ENCODE assay signal across 23 cellular contexts in genomic region chr6:17602888-17603287, GRCh38. TPM values are rescaled to one million over a fixed set of nuclear protein-coding genes. Genes with fewer than 3 reads are reported as not detected.
DNase-seq lines count a peak whose midpoint lies in the region; ATAC-seq and TF ChIP-seq lines count a peak whose summit lies in the region.
"Had no signal": no experiment of that assay in that cellular context is flagged by ENCODE, and none has a peak within 500 bp of the region (broad histone marks: within the 10 kb centered on the region; RNA-seq: fewer than 3 reads in every experiment).

No MANE protein-coding gene starts in this region.

- H3K9me2 ChIP-seq in PC-9 (ENCODE audit: insufficient read depth), result no peaks in the 10 kb centered on the region

- H3K27ac Mint-ChIP-seq in activated naive CD4-positive, alpha-beta T cell treated with anti-CD3 and anti-CD28 coated beads, Interleukin-2, amount 50 U/mL, for 24 hours, result peak overlapping the region; percentile 38
- H3K27ac Mint-ChIP-seq in T-cell (peak overlapping the region; percentile 19 to 91), type B pancreatic cell (no peak overlapping the region)
- H3K27ac Mint-ChIP-seq: activated CD4-positive, alpha-beta memory T cell treated with anti-CD3 and anti-CD28 coated beads, Interleukin-2, amount 10 ng/mL, durations not matched to agents 7 days and 5 days; neural progenitor cell; stimulated activated memory B cell treated with anti-CD40 and anti-IgM and Interleukin-4, amounts not matched to agents 10 μg/mL and 1 μg/mL and 100 μg/mL, for 72 hours had no signal

- ATAC-seq in T-cell (replicated peaks in 1 of 4), result no peak
- no peak for ATAC-seq in HG02763 (IDR thresholded peaks at IDR 0.05; ENCODE audit: unreplicated experiment)
- ATAC-seq: stimulated activated memory B cell treated with anti-CD40 and anti-IgM and Interleukin-4, amounts not matched to agents 10 μg/mL and 1 μg/mL and 100 μg/mL, for 72 hours had no signal

- peak; percentile 30 to 35 for TF ChIP-seq RAD21 in liver (IDR thresholded peaks at IDR 0.05)

- H2AFZ ChIP-seq in PC-9, result no peak overlapping the region
- H2AFZ ChIP-seq: neural progenitor cell had no signal

- DNase-seq in activated naive CD4-positive, alpha-beta T cell (lab: John Stamatoyannopoulos, UW), result no peak
- DNase-seq in T-cell, result no peak
- no peak for DNase-seq in type B pancreatic cell (ENCODE audit: extremely low spot score, unreplicated experiment)
- DNase-seq in PC-9, result no peak
- DNase-seq in SIG-M5 treated with dmso at 0.1 percent for 504 hours (lab: John Stamatoyannopoulos, UW; ENCODE audit: unreplicated experiment), result no peak
- DNase-seq: ACHN; activated CD4-positive, alpha-beta memory T cell treated with anti-CD3 and anti-CD28 coated beads, Interleukin-2, amount 10 ng/mL, durations not matched to agents 7 days and 5 days; adrenal gland; effector CD4-positive, alpha-beta T cell; H7; head of caudate nucleus; IMR-90; mesenchymal stem cell; NCI-H187; NCI-H446 treated with DMSO at 0.1 percent for 48 hours; NK-92 treated with Interleukin-12 subunit alpha and Interleukin-12 subunit beta, amount 100 ng/mL, for 24 hours; stimulated activated CD4-positive, alpha-beta T cell treated with anti-CD3 and anti-CD28 coated beads, Interleukin-15, amount 100 ng/mL, for 24 hours; thyroid gland had no signal

- peaks cover 46% of the 10 kb centered on the region for H3K4me1 Mint-ChIP-seq in activated naive CD4-positive, alpha-beta T cell treated with anti-CD3 and anti-CD28 coated beads, Interleukin-2, amount 50 U/mL, for 24 hours
- H3K4me1 Mint-ChIP-seq in T-cell (peaks cover 38 to 55% (median 49%) of the 10 kb centered on the region in 3 donors), type B pancreatic cell (ENCODE audit: unreplicated experiment) (peaks cover 3% of the 10 kb centered on the region)

- TF ChIP-seq CTCF in liver (IDR thresholded peaks at IDR 0.05; ENCODE audit: low read depth, low read length, missing input control), result no peak
- no peak for TF ChIP-seq CTCF in type B pancreatic cell (conservative IDR thresholded peaks at IDR 0.05)
- TF ChIP-seq CTCF in PC-9 (conservative IDR thresholded peaks at IDR 0.05), result no peak

- H3K36me3 ChIP-seq in liver (ENCODE audit: control insufficient read depth in 4 of 4, insufficient read depth in 3 of 4, low read depth in 1 of 4, low read length in 3 of 4), result peaks cover 2 to 12% (median 4%) of the 10 kb centered on the region in 4 donors
- no peaks in the 10 kb centered on the region for H3K36me3 ChIP-seq in PC-9 (ENCODE audit: low read depth)
- H3K36me3 ChIP-seq: neural progenitor cell, thyroid gland had no signal

- CTCF ChIA-PET in T-cell (lab: Charles Lee) (interaction anchor here (0.6 to 1.4 kb wide), 3 partner anchors 57 to 213 kb away, joined by 3 to 6 read pairs (median 4); no protein-coding TSS in a partner anchor), PC-9 (lab: Charles Lee) (interaction anchor here (0.5 to 0.7 kb wide), 3 partner anchors 14 to 678 kb away, joined by 3 to 6 read pairs (median 3); no protein-coding TSS in a partner anchor)

- POLR2A ChIA-PET in T-cell (lab: Charles Lee), result interaction anchor here (0.5 to 1.0 kb wide), 5 partner anchors 9 to 167 kb away, joined by 3 to 6 read pairs (median 4); no protein-coding TSS in a partner anchor
- POLR2A ChIA-PET in PC-9 (lab: Charles Lee; ENCODE audit: unreplicated experiment), result interaction anchor here (0.6 kb wide), 1 partner anchor 522 kb away, joined by 3 read pairs; no protein-coding TSS in a partner anchor

- intact Hi-C loops in PC-9 (cut with micrococcal nuclease; ENCODE audit: unreplicated experiment), result no loop called here

- H3K9ac ChIP-seq in liver (ENCODE audit: low read depth in 1 of 2, low read length in 2 of 2), result peak overlapping the region in 1 of 2 donors; percentile 8
- H3K9ac ChIP-seq: neural progenitor cell had no signal

- H3K9me3 Mint-ChIP-seq in activated naive CD4-positive, alpha-beta T cell treated with anti-CD3 and anti-CD28 coated beads, Interleukin-2, amount 50 U/mL, for 24 hours, result no peaks in the 10 kb centered on the region
- H3K9me3 Mint-ChIP-seq in T-cell, result no peaks in the 10 kb centered on the region
- no peaks in the 10 kb centered on the region for H3K9me3 Mint-ChIP-seq in type B pancreatic cell
- H3K9me3 Mint-ChIP-seq: activated CD4-positive, alpha-beta memory T cell treated with anti-CD3 and anti-CD28 coated beads, Interleukin-2, amount 10 ng/mL, durations not matched to agents 7 days and 5 days; neural progenitor cell; stimulated activated memory B cell treated with anti-CD40 and anti-IgM and Interleukin-4, amounts not matched to agents 10 μg/mL and 1 μg/mL and 100 μg/mL, for 72 hours had no signal

- H3K27me3 Mint-ChIP-seq in activated naive CD4-positive, alpha-beta T cell treated with anti-CD3 and anti-CD28 coated beads, Interleukin-2, amount 50 U/mL, for 24 hours, result no peaks in the 10 kb centered on the region
- H3K27me3 Mint-ChIP-seq in T-cell (no peaks in the 10 kb centered on the region), type B pancreatic cell (no peaks in the 10 kb centered on the region)
- H3K27me3 Mint-ChIP-seq: activated CD4-positive, alpha-beta memory T cell treated with anti-CD3 and anti-CD28 coated beads, Interleukin-2, amount 10 ng/mL, durations not matched to agents 7 days and 5 days; stimulated activated memory B cell treated with anti-CD40 and anti-IgM and Interleukin-4, amounts not matched to agents 10 μg/mL and 1 μg/mL and 100 μg/mL, for 72 hours had no signal

- H3K9me3 ChIP-seq in liver (ENCODE audit: control insufficient read depth in 4 of 4, low read length in 3 of 4) (no peaks in the 10 kb centered on the region), PC-9 (ENCODE audit: insufficient read depth, low read depth) (no peaks in the 10 kb centered on the region)
- H3K9me3 ChIP-seq: adrenal gland, thyroid gland had no signal

- H3K27me3 ChIP-seq in liver (ENCODE audit: control insufficient read depth in 4 of 4, insufficient read depth in 4 of 4, low read length in 3 of 4) (no peaks in the 10 kb centered on the region), PC-9 (ENCODE audit: insufficient read depth, low read depth) (no peaks in the 10 kb centered on the region)
- H3K27me3 ChIP-seq: adrenal gland, neural progenitor cell, thyroid gland had no signal

- no peaks in the 10 kb centered on the region for H3K79me2 ChIP-seq in PC-9 (ENCODE audit: low read depth)

- H4K20me1 ChIP-seq in PC-9 (ENCODE audit: insufficient read depth), result no peaks in the 10 kb centered on the region

- H3K4me1 ChIP-seq in liver (ENCODE audit: control insufficient read depth in 4 of 4, insufficient read depth in 4 of 4, low read length in 3 of 4), result peaks cover 10 to 32% (median 21%) of the 10 kb centered on the region in 4 donors
- peaks cover 11% of the 10 kb centered on the region; the same call in 1 of the 2 replicates for H3K4me1 ChIP-seq in PC-9 (replicated peaks; ENCODE audit: insufficient read depth)

- peaks cover 6% of the 10 kb centered on the region for H3K36me3 Mint-ChIP-seq in activated naive CD4-positive, alpha-beta T cell treated with anti-CD3 and anti-CD28 coated beads, Interleukin-2, amount 50 U/mL, for 24 hours
- H3K36me3 Mint-ChIP-seq in T-cell (peaks cover 19% of the 10 kb centered on the region), type B pancreatic cell (peaks cover 16% of the 10 kb centered on the region)

- 1% methylated on average over 1 of the region's 1 CpG for WGBS in liver

- H3F3A ChIP-seq in PC-9 (ENCODE audit: insufficient read depth, low read depth), result peaks cover 10% of the 10 kb centered on the region

- H3K4me3 ChIP-seq in liver (ENCODE audit: low read depth in 1 of 3, low read length in 3 of 3), result no peak overlapping the region
- no peak overlapping the region for H3K4me3 ChIP-seq in PC-9
- H3K4me3 ChIP-seq: adrenal gland, neural progenitor cell, thyroid gland had no signal

- H3K27ac ChIP-seq in liver (ENCODE audit: low read depth in 1 of 2, low read length in 2 of 2) (peak overlapping the region; percentile 37 to 97), PC-9 (no peak overlapping the region)
- H3K27ac ChIP-seq: adrenal gland, neural progenitor cell, thyroid gland had no signal

- BruUV-seq in PC-9 (replicated peaks; lab: Mats Ljungman, UMichigan), result no TSS peak

- no peak overlapping the region for H3K4me2 ChIP-seq in PC-9
- H3K4me2 ChIP-seq: neural progenitor cell had no signal

- H3K4me3 Mint-ChIP-seq in activated naive CD4-positive, alpha-beta T cell treated with anti-CD3 and anti-CD28 coated beads, Interleukin-2, amount 50 U/mL, for 24 hours, result peak overlapping the region; percentile 26
- peak overlapping the region; percentile 42 to 95 (median 86) for H3K4me3 Mint-ChIP-seq in T-cell
- peak overlapping the region; percentile 92 for H3K4me3 Mint-ChIP-seq in type B pancreatic cell
- H3K4me3 Mint-ChIP-seq: stimulated activated memory B cell treated with anti-CD40 and anti-IgM and Interleukin-4, amounts not matched to agents 10 μg/mL and 1 μg/mL and 100 μg/mL, for 72 hours had no signal

TF ChIP-seq in liver, 16 proteins besides CTCF, POLR2A, EP300 and RAD21 (continues in another document):
- peak; percentile 38 for TF ChIP-seq ATF3 (IDR thresholded peaks at IDR 0.05)
- TF ChIP-seq RXRA (IDR thresholded peaks at IDR 0.05), result peak; percentile 59 to 61
- TF ChIP-seq FOXA2 (IDR thresholded peaks at IDR 0.05), result no peak

RNA-seq across cellular contexts. Expression of gene FAM8A1, which starts 2.8 kb away (rescaled TPM):
- total RNA-seq in T-cell, result 10 to 100 TPM; 16.1 to 21.8 (median 16.7) TPM
- 10 to 100 TPM; 20.7 to 47.2 TPM for total RNA-seq in liver
- 10 to 100 TPM; 20.7 to 21.1 TPM for polyA plus RNA-seq in liver
- total RNA-seq in type B pancreatic cell (ENCODE audit: low replicate concordance), result 18.4 and 21.2 TPM in 2 replicates
- total RNA-seq in PC-9 (2021), result 8.1 and 11.9 TPM in 2 replicates

Comparison
In these comparisons a context has a peak if more than half of its experiments do, and no peak if none do; other contexts are left out.
1. H3K4me3 Mint-ChIP-seq: peak in every context shown above with its lines; median percentile 92 in type B pancreatic cell; 86 in T-cell; 26 in activated naive CD4-positive, alpha-beta T cell treated with anti-CD3 and anti-CD28 coated beads, Interleukin-2, amount 50 U/mL, for 24 hours.